Comparison of ENCODE assay signal across 1 cellular context in the genomic region with DNA sequence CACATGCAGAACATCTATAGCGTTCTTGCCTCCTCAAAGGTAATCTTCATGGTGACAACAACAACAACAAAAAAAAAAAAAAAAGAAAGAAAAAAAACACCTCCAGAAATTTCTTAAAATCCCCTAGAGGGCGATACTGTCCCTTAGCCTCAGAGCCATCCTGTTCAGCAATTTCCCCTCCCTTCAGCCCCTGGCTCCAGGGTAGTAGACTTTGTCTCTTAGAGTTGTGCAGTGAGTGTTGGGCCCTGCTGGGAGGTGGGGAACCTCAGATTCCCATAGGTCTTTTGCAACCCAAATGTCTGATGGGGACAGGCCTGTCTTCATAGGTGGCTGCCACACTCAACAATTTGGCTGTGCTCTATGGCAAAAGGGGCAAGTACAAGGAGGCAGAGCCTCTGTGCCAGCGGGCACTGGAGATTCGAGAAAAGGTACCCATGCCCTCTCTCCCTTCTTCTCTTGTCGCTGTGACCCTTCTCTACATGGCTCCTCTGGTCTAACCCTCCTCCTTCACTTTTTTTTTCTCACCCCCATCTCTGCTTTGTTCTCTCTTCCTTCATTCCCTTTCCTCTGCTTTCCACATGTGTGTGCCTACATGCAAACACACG.
TF ChIP-seq lines count a peak whose summit lies in the region.

No MANE protein-coding gene starts in this region.

TF ChIP-seq in K562, 482 proteins besides CTCF, POLR2A, EP300 and RAD21 (continues in another document):
- no peak for TF ChIP-seq NEUROD1 (IDR thresholded peaks at IDR 0.05; ENCODE audit: borderline replicate concordance, low read depth, low read length, partially characterized antibody)
- TF ChIP-seq RBM25 (IDR thresholded peaks at IDR 0.05; ENCODE audit: low read depth, low read length, severe bottlenecking), result no peak
- no peak for TF ChIP-seq ZNF239 (CRISPR knock-in tag; IDR thresholded peaks at IDR 0.05)
- no peak for TF ChIP-seq JUNB (CRISPR knock-in tag; conservative IDR thresholded peaks at IDR 0.05)
- 0 out of 2 replicates have a peak, but pooled peaks have one; percentile 36 for TF ChIP-seq NBN (IDR thresholded peaks at IDR 0.05; ENCODE audit: low read depth)
- TF ChIP-seq, protein P1, sequence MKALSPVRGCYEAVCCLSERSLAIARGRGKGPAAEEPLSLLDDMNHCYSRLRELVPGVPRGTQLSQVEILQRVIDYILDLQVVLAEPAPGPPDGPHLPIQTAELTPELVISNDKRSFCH (CRISPR knock-in tag; IDR thresholded peaks at IDR 0.05), result no peak
- TF ChIP-seq, protein P1 (tag; IDR thresholded peaks at IDR 0.05), result no peak
- TF ChIP-seq, protein P2, sequence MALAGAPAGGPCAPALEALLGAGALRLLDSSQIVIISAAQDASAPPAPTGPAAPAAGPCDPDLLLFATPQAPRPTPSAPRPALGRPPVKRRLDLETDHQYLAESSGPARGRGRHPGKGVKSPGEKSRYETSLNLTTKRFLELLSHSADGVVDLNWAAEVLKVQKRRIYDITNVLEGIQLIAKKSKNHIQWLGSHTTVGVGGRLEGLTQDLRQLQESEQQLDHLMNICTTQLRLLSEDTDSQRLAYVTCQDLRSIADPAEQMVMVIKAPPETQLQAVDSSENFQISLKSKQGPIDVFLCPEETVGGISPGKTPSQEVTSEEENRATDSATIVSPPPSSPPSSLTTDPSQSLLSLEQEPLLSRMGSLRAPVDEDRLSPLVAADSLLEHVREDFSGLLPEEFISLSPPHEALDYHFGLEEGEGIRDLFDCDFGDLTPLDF (CRISPR knock-in tag; IDR thresholded peaks at IDR 0.05), result no peak
- TF ChIP-seq, protein P3, sequence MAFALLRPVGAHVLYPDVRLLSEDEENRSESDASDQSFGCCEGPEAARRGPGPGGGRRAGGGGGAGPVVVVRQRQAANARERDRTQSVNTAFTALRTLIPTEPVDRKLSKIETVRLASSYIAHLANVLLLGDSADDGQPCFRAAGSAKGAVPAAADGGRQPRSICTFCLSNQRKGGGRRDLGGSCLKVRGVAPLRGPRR (CRISPR knock-in tag; IDR thresholded peaks at IDR 0.05), result no peak
- TF ChIP-seq SOX6 (IDR thresholded peaks at IDR 0.05), result no peak
- TF ChIP-seq SMAD3 (CRISPR knock-in tag; conservative IDR thresholded peaks at IDR 0.05), result no peak
- TF ChIP-seq TARDBP (IDR thresholded peaks at IDR 0.05), result no peak
- no peak for TF ChIP-seq POLR2H (tag; IDR thresholded peaks at IDR 0.05; ENCODE audit: low read depth)
- TF ChIP-seq, protein P4, sequence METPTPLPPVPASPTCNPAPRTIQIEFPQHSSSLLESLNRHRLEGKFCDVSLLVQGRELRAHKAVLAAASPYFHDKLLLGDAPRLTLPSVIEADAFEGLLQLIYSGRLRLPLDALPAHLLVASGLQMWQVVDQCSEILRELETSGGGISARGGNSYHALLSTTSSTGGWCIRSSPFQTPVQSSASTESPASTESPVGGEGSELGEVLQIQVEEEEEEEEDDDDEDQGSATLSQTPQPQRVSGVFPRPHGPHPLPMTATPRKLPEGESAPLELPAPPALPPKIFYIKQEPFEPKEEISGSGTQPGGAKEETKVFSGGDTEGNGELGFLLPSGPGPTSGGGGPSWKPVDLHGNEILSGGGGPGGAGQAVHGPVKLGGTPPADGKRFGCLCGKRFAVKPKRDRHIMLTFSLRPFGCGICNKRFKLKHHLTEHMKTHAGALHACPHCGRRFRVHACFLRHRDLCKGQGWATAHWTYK (CRISPR knock-in tag; IDR thresholded peaks at IDR 0.05), result no peak
- peak; percentile 72; the same call in 1 of the 2 replicates for TF ChIP-seq CC2D1A (IDR thresholded peaks at IDR 0.05)
- TF ChIP-seq, protein P5, sequence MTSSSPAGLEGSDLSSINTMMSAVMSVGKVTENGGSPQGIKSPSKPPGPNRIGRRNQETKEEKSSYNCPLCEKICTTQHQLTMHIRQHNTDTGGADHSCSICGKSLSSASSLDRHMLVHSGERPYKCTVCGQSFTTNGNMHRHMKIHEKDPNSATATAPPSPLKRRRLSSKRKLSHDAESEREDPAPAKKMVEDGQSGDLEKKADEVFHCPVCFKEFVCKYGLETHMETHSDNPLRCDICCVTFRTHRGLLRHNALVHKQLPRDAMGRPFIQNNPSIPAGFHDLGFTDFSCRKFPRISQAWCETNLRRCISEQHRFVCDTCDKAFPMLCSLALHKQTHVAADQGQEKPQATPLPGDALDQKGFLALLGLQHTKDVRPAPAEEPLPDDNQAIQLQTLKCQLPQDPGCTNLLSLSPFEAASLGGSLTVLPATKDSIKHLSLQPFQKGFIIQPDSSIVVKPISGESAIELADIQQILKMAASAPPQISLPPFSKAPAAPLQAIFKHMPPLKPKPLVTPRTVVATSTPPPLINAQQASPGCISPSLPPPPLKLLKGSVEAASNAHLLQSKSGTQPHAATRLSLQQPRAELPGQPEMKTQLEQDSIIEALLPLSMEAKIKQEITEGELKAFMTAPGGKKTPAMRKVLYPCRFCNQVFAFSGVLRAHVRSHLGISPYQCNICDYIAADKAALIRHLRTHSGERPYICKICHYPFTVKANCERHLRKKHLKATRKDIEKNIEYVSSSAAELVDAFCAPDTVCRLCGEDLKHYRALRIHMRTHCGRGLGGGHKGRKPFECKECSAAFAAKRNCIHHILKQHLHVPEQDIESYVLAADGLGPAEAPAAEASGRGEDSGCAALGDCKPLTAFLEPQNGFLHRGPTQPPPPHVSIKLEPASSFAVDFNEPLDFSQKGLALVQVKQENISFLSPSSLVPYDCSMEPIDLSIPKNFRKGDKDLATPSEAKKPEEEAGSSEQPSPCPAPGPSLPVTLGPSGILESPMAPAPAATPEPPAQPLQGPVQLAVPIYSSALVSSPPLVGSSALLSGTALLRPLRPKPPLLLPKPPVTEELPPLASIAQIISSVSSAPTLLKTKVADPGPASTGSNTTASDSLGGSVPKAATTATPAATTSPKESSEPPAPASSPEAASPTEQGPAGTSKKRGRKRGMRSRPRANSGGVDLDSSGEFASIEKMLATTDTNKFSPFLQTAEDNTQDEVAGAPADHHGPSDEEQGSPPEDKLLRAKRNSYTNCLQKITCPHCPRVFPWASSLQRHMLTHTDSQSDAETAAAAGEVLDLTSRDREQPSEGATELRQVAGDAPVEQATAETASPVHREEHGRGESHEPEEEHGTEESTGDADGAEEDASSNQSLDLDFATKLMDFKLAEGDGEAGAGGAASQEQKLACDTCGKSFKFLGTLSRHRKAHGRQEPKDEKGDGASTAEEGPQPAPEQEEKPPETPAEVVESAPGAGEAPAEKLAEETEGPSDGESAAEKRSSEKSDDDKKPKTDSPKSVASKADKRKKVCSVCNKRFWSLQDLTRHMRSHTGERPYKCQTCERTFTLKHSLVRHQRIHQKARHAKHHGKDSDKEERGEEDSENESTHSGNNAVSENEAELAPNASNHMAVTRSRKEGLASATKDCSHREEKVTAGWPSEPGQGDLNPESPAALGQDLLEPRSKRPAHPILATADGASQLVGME (CRISPR knock-in tag; IDR thresholded peaks at IDR 0.05), result 0 out of 2 replicates have a peak, but pooled peaks have one; percentile 32
- no peak for TF ChIP-seq MAFF (IDR thresholded peaks at IDR 0.05; ENCODE audit: low read length)
- TF ChIP-seq NCOA2 (IDR thresholded peaks at IDR 0.05; ENCODE audit: partially characterized antibody in 2 of 2), result no peak
- TF ChIP-seq CHCHD3 (CRISPR knock-in tag; IDR thresholded peaks at IDR 0.05), result no peak
- TF ChIP-seq LEF1 (IDR thresholded peaks at IDR 0.05), result no peak
- TF ChIP-seq, protein P6, sequence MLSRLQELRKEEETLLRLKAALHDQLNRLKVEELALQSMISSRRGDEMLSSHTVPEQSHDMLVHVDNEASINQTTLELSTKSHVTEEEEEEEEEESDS (CRISPR knock-in tag; IDR thresholded peaks at IDR 0.05), result no peak
- TF ChIP-seq PTTG1 (tag; IDR thresholded peaks at IDR 0.05; ENCODE audit: low read depth), result no peak
- 0 out of 4 replicates have a peak, but pooled peaks of 1 of the 2 experiments have one; percentile 32 for TF ChIP-seq ARNT (IDR thresholded peaks at IDR 0.05)
- no peak for TF ChIP-seq GTF2A2 (tag; IDR thresholded peaks at IDR 0.05)
- TF ChIP-seq POLR2B (IDR thresholded peaks at IDR 0.05; ENCODE audit: low read depth, partially characterized antibody), result no peak
- TF ChIP-seq, protein P7, sequence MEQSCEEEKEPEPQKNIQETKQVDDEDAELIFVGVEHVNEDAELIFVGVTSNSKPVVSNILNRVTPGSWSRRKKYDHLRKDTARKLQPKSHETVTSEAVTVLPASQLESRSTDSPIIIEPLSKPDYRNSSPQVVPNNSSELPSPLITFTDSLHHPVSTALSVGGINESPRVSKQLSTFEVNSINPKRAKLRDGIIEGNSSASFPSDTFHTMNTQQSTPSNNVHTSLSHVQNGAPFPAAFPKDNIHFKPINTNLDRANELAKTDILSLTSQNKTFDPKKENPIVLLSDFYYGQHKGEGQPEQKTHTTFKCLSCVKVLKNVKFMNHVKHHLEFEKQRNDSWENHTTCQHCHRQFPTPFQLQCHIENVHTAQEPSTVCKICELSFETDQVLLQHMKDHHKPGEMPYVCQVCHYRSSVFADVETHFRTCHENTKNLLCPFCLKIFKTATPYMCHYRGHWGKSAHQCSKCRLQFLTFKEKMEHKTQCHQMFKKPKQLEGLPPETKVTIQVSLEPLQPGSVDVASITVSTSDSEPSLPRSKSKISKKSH (CRISPR knock-in tag; IDR thresholded peaks at IDR 0.05), result no peak
- peak; percentile 99 for TF ChIP-seq ZNF384 (IDR thresholded peaks at IDR 0.05; ENCODE audit: low read depth, low read length)
- no peak for TF ChIP-seq IRF2 (CRISPR knock-in tag; IDR thresholded peaks at IDR 0.05)
- TF ChIP-seq ZNF699 (CRISPR knock-in tag; IDR thresholded peaks at IDR 0.05; ENCODE audit: insufficient replicate concordance), result no peak
- no peak for TF ChIP-seq TRIM28 (IDR thresholded peaks at IDR 0.05)
- TF ChIP-seq HIVEP1 (CRISPR knock-in tag; IDR thresholded peaks at IDR 0.05), result no peak
- no peak for TF ChIP-seq ZC3H8 (IDR thresholded peaks at IDR 0.05)
- TF ChIP-seq EP400 (IDR thresholded peaks at IDR 0.05), result no peak
- no peak for TF ChIP-seq ZNF253 (CRISPR knock-in tag; conservative IDR thresholded peaks at IDR 0.05)
- TF ChIP-seq CBX1 (IDR thresholded peaks at IDR 0.05; ENCODE audit: low read depth), result no peak
- no peak for TF ChIP-seq ELF1 (tag; IDR thresholded peaks at IDR 0.05)
- TF ChIP-seq FOXK2 (conservative IDR thresholded peaks at IDR 0.05 in 1 of 2, IDR thresholded peaks at IDR 0.05 in 1 of 2; ENCODE audit: low read depth in 2 of 2), result peak; percentile 55 to 82; a peak in 3 of 4 replicates
- TF ChIP-seq GATA2 (CRISPR knock-in tag; IDR thresholded peaks at IDR 0.05), result no peak
- TF ChIP-seq EWSR1 (IDR thresholded peaks at IDR 0.05; ENCODE audit: borderline replicate concordance, low read depth, partially characterized antibody), result no peak
- TF ChIP-seq, protein P8, sequence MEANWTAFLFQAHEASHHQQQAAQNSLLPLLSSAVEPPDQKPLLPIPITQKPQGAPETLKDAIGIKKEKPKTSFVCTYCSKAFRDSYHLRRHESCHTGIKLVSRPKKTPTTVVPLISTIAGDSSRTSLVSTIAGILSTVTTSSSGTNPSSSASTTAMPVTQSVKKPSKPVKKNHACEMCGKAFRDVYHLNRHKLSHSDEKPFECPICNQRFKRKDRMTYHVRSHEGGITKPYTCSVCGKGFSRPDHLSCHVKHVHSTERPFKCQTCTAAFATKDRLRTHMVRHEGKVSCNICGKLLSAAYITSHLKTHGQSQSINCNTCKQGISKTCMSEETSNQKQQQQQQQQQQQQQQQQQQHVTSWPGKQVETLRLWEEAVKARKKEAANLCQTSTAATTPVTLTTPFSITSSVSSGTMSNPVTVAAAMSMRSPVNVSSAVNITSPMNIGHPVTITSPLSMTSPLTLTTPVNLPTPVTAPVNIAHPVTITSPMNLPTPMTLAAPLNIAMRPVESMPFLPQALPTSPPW (CRISPR knock-in tag; IDR thresholded peaks at IDR 0.05), result peak; percentile 22; the same call in 1 of the 2 replicates
- TF ChIP-seq ZNF507 (tag; conservative IDR thresholded peaks at IDR 0.05), result no peak
- peak in 1 of 2 experiments; percentile 40; a peak in 1 of 4 replicates for TF ChIP-seq TBL1XR1 (IDR thresholded peaks at IDR 0.05; ENCODE audit: low read length in 2 of 2)
- TF ChIP-seq, protein P9, sequence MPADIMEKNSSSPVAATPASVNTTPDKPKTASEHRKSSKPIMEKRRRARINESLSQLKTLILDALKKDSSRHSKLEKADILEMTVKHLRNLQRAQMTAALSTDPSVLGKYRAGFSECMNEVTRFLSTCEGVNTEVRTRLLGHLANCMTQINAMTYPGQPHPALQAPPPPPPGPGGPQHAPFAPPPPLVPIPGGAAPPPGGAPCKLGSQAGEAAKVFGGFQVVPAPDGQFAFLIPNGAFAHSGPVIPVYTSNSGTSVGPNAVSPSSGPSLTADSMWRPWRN (IDR thresholded peaks at IDR 0.05; ENCODE audit: low read depth), result no peak
- no peak for TF ChIP-seq HDAC2 (IDR thresholded peaks at IDR 0.05)
- TF ChIP-seq ZNF785 (CRISPR knock-in tag; IDR thresholded peaks at IDR 0.05), result no peak
- TF ChIP-seq, protein P10, sequence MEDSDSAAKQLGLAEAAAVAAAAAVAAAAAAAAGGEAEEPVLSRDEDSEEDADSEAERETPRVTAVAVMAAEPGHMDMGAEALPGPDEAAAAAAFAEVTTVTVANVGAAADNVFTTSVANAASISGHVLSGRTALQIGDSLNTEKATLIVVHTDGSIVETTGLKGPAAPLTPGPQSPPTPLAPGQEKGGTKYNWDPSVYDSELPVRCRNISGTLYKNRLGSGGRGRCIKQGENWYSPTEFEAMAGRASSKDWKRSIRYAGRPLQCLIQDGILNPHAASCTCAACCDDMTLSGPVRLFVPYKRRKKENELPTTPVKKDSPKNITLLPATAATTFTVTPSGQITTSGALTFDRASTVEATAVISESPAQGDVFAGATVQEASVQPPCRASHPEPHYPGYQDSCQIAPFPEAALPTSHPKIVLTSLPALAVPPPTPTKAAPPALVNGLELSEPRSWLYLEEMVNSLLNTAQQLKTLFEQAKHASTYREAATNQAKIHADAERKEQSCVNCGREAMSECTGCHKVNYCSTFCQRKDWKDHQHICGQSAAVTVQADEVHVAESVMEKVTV (CRISPR knock-in tag; IDR thresholded peaks at IDR 0.05), result peak; percentile 71
- no peak for TF ChIP-seq IFI16 (CRISPR knock-in tag; IDR thresholded peaks at IDR 0.05)
- 0 out of 2 replicates have a peak, but pooled peaks have one; percentile 13 for TF ChIP-seq RB1 (IDR thresholded peaks at IDR 0.05; ENCODE audit: low read depth)
- no peak for TF ChIP-seq ZNF184 (CRISPR knock-in tag; IDR thresholded peaks at IDR 0.05)
- TF ChIP-seq MEF2D (tag; conservative IDR thresholded peaks at IDR 0.05; ENCODE audit: low read depth), result no peak
- peak; percentile 51 for TF ChIP-seq SMC3 (conservative IDR thresholded peaks at IDR 0.05; ENCODE audit: insufficient read depth, low read depth, low read length)
- TF ChIP-seq ZNF282 (CRISPR knock-in tag; IDR thresholded peaks at IDR 0.05), result no peak
- no peak for TF ChIP-seq MCM2 (IDR thresholded peaks at IDR 0.05; ENCODE audit: low read depth)
- TF ChIP-seq SLC30A9 (CRISPR knock-in tag; IDR thresholded peaks at IDR 0.05), result no peak
- no peak for TF ChIP-seq U2AF2 (optimal IDR thresholded peaks at IDR 0.05; ENCODE audit: low read depth, low read length)
- no peak for TF ChIP-seq ZNF408 (CRISPR knock-in tag; IDR thresholded peaks at IDR 0.05; ENCODE audit: low read depth)
